ENCODE assay signal across 8 cellular contexts in genomic region chr10:117543999-117544728, GRCh38. TPM values are rescaled to one million over a fixed set of nuclear protein-coding genes. Genes with fewer than 3 reads are reported as not detected.
DNase-seq lines count a peak whose midpoint lies in the region; ATAC-seq, FAIRE-seq and TF ChIP-seq lines count a peak whose summit lies in the region.

No MANE protein-coding gene starts in this region.

- no peak overlapping the region for H3K27ac ChIP-seq in CD8-positive, alpha-beta T cell (ENCODE audit: low read depth, low read length)
- H3K27ac ChIP-seq in PC-3 (ENCODE audit: low read length) (no peak overlapping the region), esophagus (ENCODE audit: low read depth in 2 of 2, low read length in 1 of 2) (no peak overlapping the region), pancreas (no peak overlapping the region)

- no peak overlapping the region for H3K9ac ChIP-seq in PC-3 (ENCODE audit: low read length)

- H3K27ac Mint-ChIP-seq in CD8-positive, alpha-beta T cell: no peak overlapping the region

- no peaks in the 10 kb centered on the region for H3K9me3 Mint-ChIP-seq in CD8-positive, alpha-beta T cell

- H3K9me3 ChIP-seq in CD8-positive, alpha-beta T cell (ENCODE audit: low read length): no peaks in the 10 kb centered on the region
- H3K9me3 ChIP-seq in PC-3 (ENCODE audit: low read length) (no peaks in the 10 kb centered on the region), esophagus (ENCODE audit: control insufficient read depth in 2 of 2, insufficient read depth in 1 of 2, low read depth in 1 of 2, low read length in 1 of 2) (peaks cover 0 to 2% of the 10 kb centered on the region in 2 donors), pancreas (no peaks in the 10 kb centered on the region)

- intact Hi-C loops in CD8-positive, alpha-beta T cell (cut with DNase I, micrococcal nuclease): no loop called here
- intact Hi-C loops in PC-3 (cut with micrococcal nuclease): no loop called here
- intact Hi-C loops in pancreas (cut with DNase I): no loop called here

- no peak overlapping the region for H3K4me3 ChIP-seq in CD8-positive, alpha-beta T cell (ENCODE audit: low read depth, low read length)
- peak overlapping the region; percentile 49 for H3K4me3 ChIP-seq in PC-3 (ENCODE audit: low read length)
- peak overlapping the region; percentile 31 to 37 for H3K4me3 ChIP-seq in esophagus (ENCODE audit: low read depth in 1 of 2, low read length in 2 of 2)
- H3K4me3 ChIP-seq in pancreas: peak overlapping the region; percentile 7 to 47 (median 17)

- H3K27me3 ChIP-seq in CD8-positive, alpha-beta T cell (ENCODE audit: insufficient read depth, low read length): peaks cover 12% of the 10 kb centered on the region
- H3K27me3 ChIP-seq in PC-3 (ENCODE audit: low read length): peaks cover 44% of the 10 kb centered on the region
- peaks cover 0 to 54% of the 10 kb centered on the region in 2 donors for H3K27me3 ChIP-seq in esophagus (ENCODE audit: control insufficient read depth in 1 of 2, insufficient read depth in 2 of 2, low read length in 2 of 2)
- H3K27me3 ChIP-seq in pancreas: peaks cover 0 to 76% (median 11%) of the 10 kb centered on the region in 4 donors

- 3% methylated on average over 42 of the region's 42 CpGs for WGBS in esophagus, 2 donors
- WGBS in pancreas, 2 donors: 1 to 3% methylated on average over 42 of the region's 42 CpGs

- no TSS peak for BruUV-seq in PC-3 (replicated peaks; lab: Mats Ljungman, UMichigan)

- ATAC-seq in CD8-positive, alpha-beta T cell: no peak
- ATAC-seq in PC-3 (no peak), pancreas (peak in 3 of 4 donors; percentile 9 to 17 (median 17)), GM18909 (IDR thresholded peaks at IDR 0.05; ENCODE audit: poor library complexity, unreplicated experiment) (no peak)

- H3K4me1 ChIP-seq in CD8-positive, alpha-beta T cell (ENCODE audit: insufficient read depth, low read length): peaks cover 12% of the 10 kb centered on the region
- H3K4me1 ChIP-seq in PC-3 (ENCODE audit: insufficient read depth, low read length): no peaks in the 10 kb centered on the region
- peaks cover 9 to 14% of the 10 kb centered on the region in 2 donors for H3K4me1 ChIP-seq in esophagus (ENCODE audit: control insufficient read depth in 2 of 2, insufficient read depth in 2 of 2, low read length in 1 of 2)
- peaks cover 7 to 20% (median 11%) of the 10 kb centered on the region in 3 donors for H3K4me1 ChIP-seq in pancreas

- H3K9me2 ChIP-seq in PC-3 (replicated peaks; ENCODE audit: low read length): no peaks in the 10 kb centered on the region

- H3K4me1 Mint-ChIP-seq in CD8-positive, alpha-beta T cell (ENCODE audit: low read depth): peaks cover 27% of the 10 kb centered on the region

- no peaks in the 10 kb centered on the region for H4K20me1 ChIP-seq in PC-3 (ENCODE audit: low read length)

- DNase-seq in CD8-positive, alpha-beta T cell: no peak
- DNase-seq in PC-3 (no peak), pancreas (no peak), activated gamma-delta T cell (lab: John Stamatoyannopoulos, UW) (no peak), RKO (ENCODE audit: low spot score) (no peak), NCI-H2171 treated with DMSO at 0.1 percent for 48 hours (lab: John Stamatoyannopoulos, UW) (no peak)

- H3K4me3 Mint-ChIP-seq in CD8-positive, alpha-beta T cell: peak overlapping the region; percentile 56

- CTCF ChIA-PET in CD8-positive, alpha-beta T cell (lab: Charles Lee): no interaction called here
- CTCF ChIA-PET in PC-3 (lab: Charles Lee): no interaction called here

- no peak overlapping the region for H2AFZ ChIP-seq in PC-3 (ENCODE audit: low read length)

- peak overlapping the region; percentile 63 for H3K4me2 ChIP-seq in PC-3 (ENCODE audit: low read length)

- H3K36me3 Mint-ChIP-seq in CD8-positive, alpha-beta T cell: no peaks in the 10 kb centered on the region

- no peaks in the 10 kb centered on the region for H3K79me2 ChIP-seq in PC-3 (ENCODE audit: low read length)

- TF ChIP-seq CTCF in CD8-positive, alpha-beta T cell (IDR thresholded peaks at IDR 0.05): no peak
- TF ChIP-seq CTCF in PC-3 (conservative IDR thresholded peaks at IDR 0.05; ENCODE audit: low read depth, low read length) (no peak), pancreas (IDR thresholded peaks at IDR 0.05) (no peak)

- FAIRE-seq in pancreas (lab: Jason Lieb, UNC): no peak

- POLR2A ChIA-PET in CD8-positive, alpha-beta T cell (lab: Charles Lee): no interaction called here
- POLR2A ChIA-PET in PC-3 (lab: Charles Lee; ENCODE audit: unreplicated experiment): no interaction called here

- H3K27me3 Mint-ChIP-seq in CD8-positive, alpha-beta T cell (ENCODE audit: low read depth): peaks cover 57% of the 10 kb centered on the region

- H3K36me3 ChIP-seq in CD8-positive, alpha-beta T cell (ENCODE audit: insufficient read depth, low read length): no peaks in the 10 kb centered on the region
- H3K36me3 ChIP-seq in PC-3 (ENCODE audit: low read depth, low read length): no peaks in the 10 kb centered on the region
- H3K36me3 ChIP-seq in esophagus (ENCODE audit: control insufficient read depth in 2 of 2, insufficient read depth in 2 of 2, low read length in 1 of 2): no peaks in the 10 kb centered on the region
- H3K36me3 ChIP-seq in pancreas: no peaks in the 10 kb centered on the region

- H3F3A ChIP-seq in PC-3 (ENCODE audit: low read length, unreplicated experiment): no peaks in the 10 kb centered on the region

RNA-seq across cellular contexts. Expression of gene EMX2, which starts 1.6 kb away (rescaled TPM):
- total RNA-seq in CD8-positive, alpha-beta T cell: not detected
- total RNA-seq in PC-3 (2014; rRNA removed): not detected in 2 replicates
- under 1 TPM; 0.10 to 0.15 TPM for polyA plus RNA-seq in esophagus
- total RNA-seq in pancreas: under 1 TPM in 2 of 6 donors, not detected in 4; 0.06 to 0.09 TPM
- under 1 TPM; 0.09 to 0.27 TPM for polyA plus RNA-seq in pancreas

Comparison
In these comparisons a context has a peak if more than half of its experiments do, and no peak if none do; other contexts are left out.
1. ATAC-seq: peak in pancreas (3 of 4); none in CD8-positive, alpha-beta T cell (single experiment), PC-3 (single experiment) and GM18909 (single experiment).